ENCODE assay signal across 36 cellular contexts in genomic region chr15:95346856-95347255, GRCh38.
"Had no signal": no experiment of that assay in that cellular context is flagged by ENCODE, and none has a peak within 500 bp of the region (broad histone marks: within the 10 kb centered on the region; RNA-seq: fewer than 3 reads in every experiment).

No MANE protein-coding gene starts in this region.

- H3K27ac Mint-ChIP-seq: activated B cell treated with CpG ODN at 0.5 μM for 24 hours; activated CD4-positive, alpha-beta memory T cell treated with anti-CD3 and anti-CD28 coated beads for 36 hours; activated CD4-positive, alpha-beta T cell treated with anti-CD3 and anti-CD28 coated beads, Interleukin-2, amount 10 ng/mL, durations not matched to agents 24 days and 14 days; activated CD8-positive, alpha-beta T cell treated with anti-CD3 and anti-CD28 coated beads for 36 hours; activated naive CD4-positive, alpha-beta T cell treated with anti-CD3 and anti-CD28 coated beads for 36 hours; activated naive CD4-positive, alpha-beta T cell treated with anti-CD3 and anti-CD28 coated beads, Interleukin-2, amount 50 U/mL, for 72 hours; activated naive CD8-positive, alpha-beta T cell treated with anti-CD3 and anti-CD28 coated beads for 36 hours; activated T-cell treated with anti-CD3 and anti-CD28 coated beads, Interleukin-2, amount 50 U/mL, for 72 hours; activated T-helper 1 cell treated with anti-CD3 and anti-CD28 coated beads, Interleukin-12 subunit alpha, Interleukin-12 subunit beta, Interleukin-2, Interleukin-4 antibody, amounts not matched to agents 30 ng/mL and 10 ng/mL and 1 ng/mL, durations not matched to agents 14 hours and 24 hours and 36 hours; activated T-helper 17 cell treated with anti-CD3 and anti-CD28 coated beads, Interleukin-2, amount 50 U/mL, for 72 hours; T-helper 1 cell treated with Interleukin-12 subunit alpha and Interleukin-12 subunit beta and Interleukin-4 antibody, amounts not matched to agents 30 μg/mL and 1 μg/mL, for 36 hours; T-helper 2 cell treated with Interferon-gamma antibody and Interleukin-4, amounts not matched to agents 5 μg/mL and 100 μg/mL, for 36 hours had no signal

- DNase-seq: activated B cell treated with CpG ODN at 0.5 μM for 24 hours; activated CD4-positive, alpha-beta memory T cell treated with anti-CD3 and anti-CD28 coated beads for 36 hours; activated CD4-positive, alpha-beta T cell treated with anti-CD3 and anti-CD28 coated beads for 4 hours; activated CD4-positive, alpha-beta T cell treated with anti-CD3 and anti-CD28 coated beads, Interleukin-2, amount 10 ng/mL, durations not matched to agents 24 days and 14 days; activated CD4-positive, alpha-beta T cell treated with anti-CD3 and anti-CD28 coated beads, Interleukin-2, amount 50 U/mL, for 1 hour; activated CD4-positive, alpha-beta T cell treated with anti-CD3 and anti-CD28 coated beads, Interleukin-2, amount 50 U/mL, for 4 hours; activated CD4-positive, CD25-positive, alpha-beta regulatory T cell treated with anti-CD3 and anti-CD28 coated beads, Interleukin-2, amount 50 U/mL, for 72 hours; activated CD8-positive, alpha-beta memory T cell treated with anti-CD3 and anti-CD28 coated beads, Interleukin-2, amount 50 U/mL, for 4 hours; activated CD8-positive, alpha-beta T cell treated with anti-CD3 and anti-CD28 coated beads for 36 hours; activated effector memory CD4-positive, alpha-beta T cell treated with anti-CD3 and anti-CD28 coated beads, Interleukin-2, amount 50 U/mL, for 16 hours; activated gamma-delta T cell treated with Interleukin-2 at 50 U/mL for 16 hours; activated naive CD4-positive, alpha-beta T cell; activated naive CD4-positive, alpha-beta T cell treated with anti-CD3 and anti-CD28 coated beads for 36 hours; activated naive CD4-positive, alpha-beta T cell treated with anti-CD3 and anti-CD28 coated beads, Interleukin-2, amount 50 U/mL, for 16 hours; activated naive CD8-positive, alpha-beta T cell treated with anti-CD3 and anti-CD28 coated beads for 36 hours; activated T-cell treated with anti-CD3 and anti-CD28 coated beads for 4 hours; activated T-cell treated with anti-CD3 and anti-CD28 coated beads, Interleukin-2, amount 50 U/mL, for 1 hour; activated T-cell treated with anti-CD3 and anti-CD28 coated beads, Interleukin-2, amount 50 U/mL, for 4 hours; activated T-cell treated with anti-CD3 and anti-CD28 coated beads, Interleukin-2, amount 50 U/mL, for 72 hours; amygdala; anterior cingulate cortex; body of pancreas; brain microvascular endothelial cell; central memory CD4-positive, alpha-beta T cell; T-helper 1 cell; T-helper 2 cell; T-helper 9 cell had no signal

- H3K27me3 ChIP-seq: ascending aorta, body of pancreas, brain microvascular endothelial cell, breast epithelium had no signal

- H3K4me3 ChIP-seq: ascending aorta, body of pancreas, breast epithelium had no signal

- H3K4me1 ChIP-seq: ascending aorta, body of pancreas, breast epithelium had no signal

- H3K36me3 ChIP-seq: ascending aorta, brain microvascular endothelial cell, breast epithelium had no signal

- H3K4me3 Mint-ChIP-seq: activated B cell treated with CpG ODN at 0.5 μM for 24 hours; activated CD4-positive, alpha-beta memory T cell treated with anti-CD3 and anti-CD28 coated beads for 36 hours; activated CD4-positive, alpha-beta T cell treated with anti-CD3 and anti-CD28 coated beads, Interleukin-2, amount 10 ng/mL, durations not matched to agents 24 days and 14 days; activated CD8-positive, alpha-beta T cell treated with anti-CD3 and anti-CD28 coated beads for 36 hours; activated naive CD4-positive, alpha-beta T cell treated with anti-CD3 and anti-CD28 coated beads for 36 hours; activated naive CD8-positive, alpha-beta T cell treated with anti-CD3 and anti-CD28 coated beads for 36 hours; activated T-cell treated with anti-CD3 and anti-CD28 coated beads, Interleukin-2, amount 50 U/mL, for 4 hours; activated T-cell treated with anti-CD3 and anti-CD28 coated beads, Interleukin-2, amount 50 U/mL, for 72 hours; activated T-helper 1 cell treated with anti-CD3 and anti-CD28 coated beads, Interleukin-12 subunit alpha, Interleukin-12 subunit beta, Interleukin-2, Interleukin-4 antibody, amounts not matched to agents 30 ng/mL and 10 ng/mL and 1 ng/mL, durations not matched to agents 14 hours and 24 hours and 36 hours; activated T-helper 17 cell treated with anti-CD3 and anti-CD28 coated beads, Interleukin-2, amount 50 U/mL, for 72 hours; T-helper 1 cell treated with Interleukin-12 subunit alpha and Interleukin-12 subunit beta and Interleukin-4 antibody, amounts not matched to agents 30 μg/mL and 1 μg/mL, for 36 hours; T-helper 2 cell treated with Interferon-gamma antibody and Interleukin-4, amounts not matched to agents 5 μg/mL and 100 μg/mL, for 36 hours had no signal

- H3K27ac ChIP-seq: ascending aorta, body of pancreas, brain microvascular endothelial cell, breast epithelium, VCaP had no signal

- ATAC-seq: activated CD8-positive, alpha-beta T cell treated with anti-CD3 and anti-CD28 coated beads for 36 hours; activated naive CD4-positive, alpha-beta T cell treated with anti-CD3 and anti-CD28 coated beads, Interleukin-2, amount 50 U/mL, for 72 hours; activated T-cell treated with anti-CD3 and anti-CD28 coated beads, Interleukin-2, amount 50 U/mL, for 4 hours; activated T-cell treated with anti-CD3 and anti-CD28 coated beads, Interleukin-2, amount 50 U/mL, for 72 hours; activated T-helper 17 cell treated with anti-CD3 and anti-CD28 coated beads, Interleukin-2, amount 50 U/mL, for 72 hours; body of pancreas had no signal

- H3K27me3 Mint-ChIP-seq: activated B cell treated with CpG ODN at 0.5 μM for 24 hours; activated CD4-positive, alpha-beta T cell treated with anti-CD3 and anti-CD28 coated beads, Interleukin-2, amount 10 ng/mL, durations not matched to agents 24 days and 14 days; activated naive CD8-positive, alpha-beta T cell treated with anti-CD3 and anti-CD28 coated beads for 36 hours had no signal

- FAIRE-seq: TTC549 had no signal

- H3K36me3 Mint-ChIP-seq: activated CD4-positive, alpha-beta memory T cell treated with anti-CD3 and anti-CD28 coated beads for 36 hours; activated naive CD4-positive, alpha-beta T cell treated with anti-CD3 and anti-CD28 coated beads, Interleukin-2, amount 50 U/mL, for 72 hours; activated naive CD8-positive, alpha-beta T cell treated with anti-CD3 and anti-CD28 coated beads for 36 hours had no signal

- H3K9me3 ChIP-seq: ascending aorta, body of pancreas, breast epithelium had no signal

- H3K4me1 Mint-ChIP-seq: activated B cell treated with CpG ODN at 0.5 μM for 24 hours; activated CD4-positive, alpha-beta T cell treated with anti-CD3 and anti-CD28 coated beads, Interleukin-2, amount 10 ng/mL, durations not matched to agents 24 days and 14 days; activated naive CD8-positive, alpha-beta T cell treated with anti-CD3 and anti-CD28 coated beads for 36 hours; activated T-helper 17 cell treated with anti-CD3 and anti-CD28 coated beads, Interleukin-2, amount 50 U/mL, for 72 hours had no signal

- H3K9me3 Mint-ChIP-seq: activated B cell treated with CpG ODN at 0.5 μM for 24 hours; activated CD4-positive, alpha-beta memory T cell treated with anti-CD3 and anti-CD28 coated beads for 36 hours; activated CD4-positive, alpha-beta T cell treated with anti-CD3 and anti-CD28 coated beads, Interleukin-2, amount 10 ng/mL, durations not matched to agents 24 days and 14 days; activated CD8-positive, alpha-beta T cell treated with anti-CD3 and anti-CD28 coated beads for 36 hours; activated naive CD4-positive, alpha-beta T cell treated with anti-CD3 and anti-CD28 coated beads for 36 hours; activated naive CD4-positive, alpha-beta T cell treated with anti-CD3 and anti-CD28 coated beads, Interleukin-2, amount 50 U/mL, for 72 hours; activated naive CD8-positive, alpha-beta T cell treated with anti-CD3 and anti-CD28 coated beads for 36 hours; activated T-cell treated with anti-CD3 and anti-CD28 coated beads, Interleukin-2, amount 50 U/mL, for 4 hours; activated T-helper 1 cell treated with anti-CD3 and anti-CD28 coated beads, Interleukin-12 subunit alpha, Interleukin-12 subunit beta, Interleukin-2, Interleukin-4 antibody, amounts not matched to agents 30 ng/mL and 10 ng/mL and 1 ng/mL, durations not matched to agents 14 hours and 24 hours and 36 hours; T-helper 1 cell treated with Interleukin-12 subunit alpha and Interleukin-12 subunit beta and Interleukin-4 antibody, amounts not matched to agents 30 μg/mL and 1 μg/mL, for 36 hours; T-helper 2 cell treated with Interferon-gamma antibody and Interleukin-4, amounts not matched to agents 5 μg/mL and 100 μg/mL, for 36 hours had no signal
